In the genomic region with DNA sequence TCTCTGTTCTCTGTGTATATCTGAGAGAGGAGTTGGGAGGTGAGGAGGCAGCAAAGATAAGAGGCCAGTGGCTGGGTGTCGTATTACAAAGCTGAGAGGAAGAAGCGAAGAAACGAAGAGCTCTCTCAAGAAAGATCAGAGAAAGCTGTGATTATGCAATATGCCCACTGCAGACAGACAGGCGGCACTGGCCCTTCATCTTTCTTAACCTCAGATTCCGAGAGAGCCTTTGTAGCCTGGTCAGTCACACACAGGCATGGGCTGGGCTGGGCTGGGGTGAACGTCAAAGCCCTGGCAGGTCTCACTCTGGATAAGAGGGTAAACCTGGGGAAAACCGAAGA, we compare ENCODE assay signal across 1 cellular context.
TF ChIP-seq lines count a peak whose summit lies in the region.

No MANE protein-coding gene starts in this region.

TF ChIP-seq in HEK293, 187 proteins besides CTCF, POLR2A, EP300 and RAD21 (continued from another document):
- TF ChIP-seq, protein P1, sequence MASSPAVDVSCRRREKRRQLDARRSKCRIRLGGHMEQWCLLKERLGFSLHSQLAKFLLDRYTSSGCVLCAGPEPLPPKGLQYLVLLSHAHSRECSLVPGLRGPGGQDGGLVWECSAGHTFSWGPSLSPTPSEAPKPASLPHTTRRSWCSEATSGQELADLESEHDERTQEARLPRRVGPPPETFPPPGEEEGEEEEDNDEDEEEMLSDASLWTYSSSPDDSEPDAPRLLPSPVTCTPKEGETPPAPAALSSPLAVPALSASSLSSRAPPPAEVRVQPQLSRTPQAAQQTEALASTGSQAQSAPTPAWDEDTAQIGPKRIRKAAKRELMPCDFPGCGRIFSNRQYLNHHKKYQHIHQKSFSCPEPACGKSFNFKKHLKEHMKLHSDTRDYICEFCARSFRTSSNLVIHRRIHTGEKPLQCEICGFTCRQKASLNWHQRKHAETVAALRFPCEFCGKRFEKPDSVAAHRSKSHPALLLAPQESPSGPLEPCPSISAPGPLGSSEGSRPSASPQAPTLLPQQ (tag by site-specific recombination; IDR thresholded peaks at IDR 0.05) = peak; percentile 17; the same call in 1 of the 2 replicates
- TF ChIP-seq, protein P2, sequence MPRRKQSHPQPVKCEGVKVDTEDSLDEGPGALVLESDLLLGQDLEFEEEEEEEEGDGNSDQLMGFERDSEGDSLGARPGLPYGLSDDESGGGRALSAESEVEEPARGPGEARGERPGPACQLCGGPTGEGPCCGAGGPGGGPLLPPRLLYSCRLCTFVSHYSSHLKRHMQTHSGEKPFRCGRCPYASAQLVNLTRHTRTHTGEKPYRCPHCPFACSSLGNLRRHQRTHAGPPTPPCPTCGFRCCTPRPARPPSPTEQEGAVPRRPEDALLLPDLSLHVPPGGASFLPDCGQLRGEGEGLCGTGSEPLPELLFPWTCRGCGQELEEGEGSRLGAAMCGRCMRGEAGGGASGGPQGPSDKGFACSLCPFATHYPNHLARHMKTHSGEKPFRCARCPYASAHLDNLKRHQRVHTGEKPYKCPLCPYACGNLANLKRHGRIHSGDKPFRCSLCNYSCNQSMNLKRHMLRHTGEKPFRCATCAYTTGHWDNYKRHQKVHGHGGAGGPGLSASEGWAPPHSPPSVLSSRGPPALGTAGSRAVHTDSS (tag by site-specific recombination; IDR thresholded peaks at IDR 0.05) = peak; percentile 51; the same call in 1 of the 2 replicates
- peak; percentile 90 for TF ChIP-seq TRIM28 (IDR thresholded peaks at IDR 0.05; ENCODE audit: borderline replicate concordance, low read length)
- TF ChIP-seq ZFHX2 (tag by site-specific recombination; conservative IDR thresholded peaks at IDR 0.05) = 0 out of 2 replicates have a peak, but pooled peaks have one; percentile 2
- peak; percentile 67 for TF ChIP-seq PRDM1 (tag by site-specific recombination; IDR thresholded peaks at IDR 0.05)
